8 cellular contexts compared by ENCODE assay signal in genomic region chr17:51166198-51166986, GRCh38. TPM values are rescaled to one million over a fixed set of nuclear protein-coding genes. Genes with fewer than 3 reads are reported as not detected.
DNase-seq lines count a peak whose midpoint lies in the region; ATAC-seq, FAIRE-seq and TF ChIP-seq lines count a peak whose summit lies in the region.

Gene NME2 (plus strand): TSS chr17:51166411. CDS start chr17:51166831, 420 bp downstream.

- H3K4me1 ChIP-seq in A549 (peaks cover 21% of the 10 kb centered on the region), keratinocyte (ENCODE audit: control insufficient read depth, extremely low read depth, insufficient read depth, low read length) (peaks cover 18% of the 10 kb centered on the region)

- H3K4me2 ChIP-seq in A549 (peak within 1 kb of the TSS; percentile 96), keratinocyte (ENCODE audit: control insufficient read depth, extremely low read depth, insufficient read depth, low read depth, low read length) (peak within 1 kb of the TSS; percentile 92)

- H3K9me1 ChIP-seq in keratinocyte (ENCODE audit: control insufficient read depth, extremely low read depth, insufficient read depth, low read length), result no peaks in the 10 kb centered on the region

- WGBS in A549 (ENCODE audit: missing lambda C conversion rate), result 2% methylated on average over 46 of the region's 98 CpGs

- H3K36me3 ChIP-seq in keratinocyte (ENCODE audit: control insufficient read depth in 2 of 2, extremely low read depth in 1 of 2, insufficient read depth in 2 of 2, low read length in 2 of 2), result peaks cover 24 to 34% of the 10 kb centered on the region in 2 experiments

- H3K27me3 ChIP-seq in keratinocyte (ENCODE audit: control insufficient read depth, extremely low read depth, insufficient read depth, low read length), result no peaks in the 10 kb centered on the region

- dilution Hi-C loops in keratinocyte (cut with MboI; ENCODE audit: extremely low pct_ligation_motif_present, low sequenced_read_pairs), result no loop called here

- POLR2A ChIA-PET in A549 (lab: Yijun Ruan, JAX), result interaction anchor here (0.6 to 2.0 kb wide), 10 partner anchors 8 to 318 kb away, joined by 3 to 10 read pairs (median 6); partner anchors contain the start of genes NME1, SPAG9 and UTP18

- no peak for TF ChIP-seq RAD21 in A549 (conservative IDR thresholded peaks at IDR 0.05 in 1 of 2, IDR thresholded peaks at IDR 0.05 in 1 of 2)

- peaks cover 3% of the 10 kb centered on the region for H4K20me1 ChIP-seq in keratinocyte (ENCODE audit: control insufficient read depth, extremely low read depth, insufficient read depth, low read length)

- no peak for FAIRE-seq in A549 (lab: Jason Lieb, UNC)
- peak; percentile 75 for FAIRE-seq in keratinocyte (lab: Jason Lieb, UNC)

- peak within 1 kb of the TSS; percentile 94 for H3K27ac ChIP-seq in A549
- H3K27ac ChIP-seq in keratinocyte (ENCODE audit: control insufficient read depth, insufficient read depth, low read length), result peak within 1 kb of the TSS; percentile 88

- no peak for TF ChIP-seq CTCF in A549 (IDR thresholded peaks at IDR 0.05)
- peak in 1 of 3 experiments; percentile 17 for TF ChIP-seq CTCF in keratinocyte (optimal IDR thresholded peaks at IDR 0.05 in 1 of 3, IDR thresholded peaks at IDR 0.05 in 1 of 3, conservative IDR thresholded peaks at IDR 0.05 in 1 of 3; ENCODE audit: extremely low read depth in 1 of 3, insufficient read depth in 2 of 3, low read length in 3 of 3)

- ATAC-seq in A549 (peak; percentile 85 to 93), GM18508 (IDR thresholded peaks at IDR 0.05; ENCODE audit: insufficient read depth, unreplicated experiment) (peak; percentile 67), HG02981 (IDR thresholded peaks at IDR 0.05; ENCODE audit: unreplicated experiment) (peak; percentile 90)

- TF ChIP-seq POLR2A in A549 (IDR thresholded peaks at IDR 0.05; ENCODE audit: low read length), result peak; percentile 74

- H3K9ac ChIP-seq in keratinocyte (ENCODE audit: control insufficient read depth, extremely low read depth, insufficient read depth, low read length), result peak within 1 kb of the TSS; percentile 96

- H3K9me3 ChIP-seq in A549 (no peaks in the 10 kb centered on the region), keratinocyte (ENCODE audit: control insufficient read depth, low read depth, low read length) (no peaks in the 10 kb centered on the region)

- peak within 1 kb of the TSS; percentile 82 for H2AFZ ChIP-seq in keratinocyte (ENCODE audit: control insufficient read depth, low read length)

- peak within 1 kb of the TSS; percentile 88 for H3K4me3 ChIP-seq in A549
- peak within 1 kb of the TSS; percentile 90 to 96 (median 95) for H3K4me3 ChIP-seq in keratinocyte (ENCODE audit: control insufficient read depth in 2 of 3, extremely low read depth in 1 of 3, insufficient read depth in 2 of 3, low read depth in 1 of 3, low read length in 3 of 3)

- no peak for TF ChIP-seq EP300 in A549 (IDR thresholded peaks at IDR 0.05)

- CTCF ChIA-PET in A549 (lab: Yijun Ruan, JAX), result interaction anchor here (0.7 to 5.1 kb wide), 13 partner anchors 8 to 198 kb away, joined by 3 to 51 read pairs (median 5); partner anchors contain the start of genes NME1 and SPAG9

- H3K79me2 ChIP-seq in keratinocyte (ENCODE audit: control insufficient read depth, insufficient read depth, low read length), result peaks cover 26% of the 10 kb centered on the region

- DNase-seq in A549 (ENCODE audit: low read depth in 1 of 2, low spot score in 1 of 2) (peak; percentile 93 to 97), NCI-H2171 treated with DMSO at 0.1 percent for 48 hours (lab: John Stamatoyannopoulos, UW) (peak; percentile 86), cerebellar cortex (ENCODE audit: low spot score) (peak; percentile 79), keratinocyte (ENCODE audit: low read depth, low spot score) (peak; percentile 41)
- DNase-seq in activated CD4-positive, CD25-positive, alpha-beta regulatory T cell (lab: John Stamatoyannopoulos, UW), result peak; percentile 41 to 62 (median 54)
- peak; percentile 37 to 66 for DNase-seq in stimulated activated CD4-positive, alpha-beta T cell treated with anti-CD3 and anti-CD28 coated beads, Interleukin-15, amount 100 ng/mL, for 1 hour (ENCODE audit: low read depth in 1 of 2, low spot score in 1 of 2)

TF ChIP-seq in A549, 52 proteins besides CTCF, POLR2A, EP300 and RAD21 (continues in another document):
- no peak for TF ChIP-seq NR3C1 (IDR thresholded peaks at IDR 0.05)
- TF ChIP-seq USF2 (IDR thresholded peaks at IDR 0.05), result peak; percentile 62
- peak; percentile 100 for TF ChIP-seq MYC (IDR thresholded peaks at IDR 0.05; ENCODE audit: borderline replicate concordance, low read length)
- peak; percentile 80; the same call in 1 of the 2 replicates for TF ChIP-seq PHF8 (IDR thresholded peaks at IDR 0.05; ENCODE audit: borderline replicate concordance, low read depth)
- TF ChIP-seq HOXB13 (CRISPR knock-in tag; IDR thresholded peaks at IDR 0.05; ENCODE audit: low read depth), result peak; percentile 33; the same call in 1 of the 2 replicates
- TF ChIP-seq BCL3 (IDR thresholded peaks at IDR 0.05), result peak; percentile 86; the same call in 1 of the 3 replicates
- TF ChIP-seq MAX (IDR thresholded peaks at IDR 0.05), result peak; percentile 98
- TF ChIP-seq HOXB5 (CRISPR knock-in tag; IDR thresholded peaks at IDR 0.05), result peak; percentile 54; the same call in 1 of the 2 replicates
- TF ChIP-seq REST (IDR thresholded peaks at IDR 0.05), result no peak; the same call in 1 of the 2 replicates
- TF ChIP-seq ZNF302 (CRISPR knock-in tag; IDR thresholded peaks at IDR 0.05), result no peak
- peak; percentile 57 to 96; a peak in 4 of 5 replicates for TF ChIP-seq JUN (IDR thresholded peaks at IDR 0.05)
- TF ChIP-seq NPAS2 (CRISPR knock-in tag; IDR thresholded peaks at IDR 0.05; ENCODE audit: borderline replicate concordance), result peak; percentile 81
- no peak for TF ChIP-seq SREBF2 (IDR thresholded peaks at IDR 0.05)
- TF ChIP-seq TFCP2L1 (CRISPR knock-in tag; IDR thresholded peaks at IDR 0.05), result peak; percentile 85
- no peak for TF ChIP-seq CBX8 (IDR thresholded peaks at IDR 0.05)

RNA-seq across cellular contexts. Expression of gene NME2, which starts in this region (rescaled TPM):
- 1,425 and 1,432 TPM in 2 replicates for polyA plus RNA-seq in A549 (2011; rRNA removed)
- polyA plus RNA-seq in A549 (2012; cell fraction: cytosol; rRNA removed), result 2,246 and 2,361 TPM in 2 replicates
- polyA plus RNA-seq in A549 (2012; cell fraction: nucleus; rRNA removed), result 927 and 1,022 TPM in 2 replicates
- polyA plus RNA-seq in A549 (2017; fragmentation: RNase III; extraction: RNeasy Plus Mini Kit Qiagen cat#74134 plus additional on column Dnase treatment), result 1,828 to 1,901 TPM (median 1,862 TPM) in 3 replicates
- 213 and 275 TPM in 2 replicates for polyA minus RNA-seq in A549 (2011; rRNA and poly(A)+ RNA removed)
- polyA plus RNA-seq in keratinocyte, result 902 to 1,260 TPM (median 1,116 TPM) in 3 replicates
- polyA plus RNA-seq in keratinocyte (2011; ENCODE audit: low read depth), result 551 TPM
- polyA plus RNA-seq in keratinocyte (2011; cell fraction: cytosol; rRNA removed), result 1,149 and 1,346 TPM in 2 replicates
- polyA plus RNA-seq in keratinocyte (2011; cell fraction: nucleus; rRNA removed), result 294 and 329 TPM in 2 replicates
- 915 and 1,246 TPM in 2 replicates for polyA plus RNA-seq in keratinocyte (2012; ENCODE audit: low replicate concordance)
- 154 to 294 TPM (median 291 TPM) in 3 replicates for polyA minus RNA-seq in keratinocyte
- 486 TPM for polyA minus RNA-seq in keratinocyte (2011; cell fraction: cytosol; rRNA and poly(A)+ RNA removed)
- 83.7 and 105 TPM in 2 replicates for polyA minus RNA-seq in keratinocyte (2011; cell fraction: nucleus; rRNA and poly(A)+ RNA removed)

Comparison
In these comparisons a context has a peak if more than half of its experiments do, and no peak if none do; other contexts are left out.
1. Peak in every context shown above with its lines: DNase-seq, ATAC-seq, H3K4me3 ChIP-seq and H3K27ac ChIP-seq.
2. DNase-seq: peak in every context shown above with its lines; median percentile 95 in A549; 86 in NCI-H2171 treated with DMSO at 0.1 percent for 48 hours; 79 in cerebellar cortex; 54 in activated CD4-positive, CD25-positive, alpha-beta regulatory T cell; 52 in stimulated activated CD4-positive, alpha-beta T cell treated with anti-CD3 and anti-CD28 coated beads, Interleukin-15, amount 100 ng/mL, for 1 hour; 41 in keratinocyte.